8 cellular contexts compared by ENCODE assay signal in genomic region chr6:21595951-21596378, GRCh38. TPM values are rescaled to one million over a fixed set of nuclear protein-coding genes. Genes with fewer than 3 reads are reported as not detected.
DNase-seq lines count a peak whose midpoint lies in the region; ATAC-seq and TF ChIP-seq lines count a peak whose summit lies in the region.

No MANE protein-coding gene starts in this region.

- WGBS in ovary, 3 donors, result 0 to 1% (median 0%) methylated on average over 28 of the region's 28 CpGs

- peaks cover 43% of the 10 kb centered on the region for H3K4me1 ChIP-seq in OCI-LY7 (ENCODE audit: insufficient read depth, low read length, poor library complexity, severe bottlenecking)
- peaks cover 5% of the 10 kb centered on the region for H3K4me1 ChIP-seq in ovary (ENCODE audit: insufficient read depth)

- H3K27ac ChIP-seq in OCI-LY7 (ENCODE audit: low read depth, low read length, poor library complexity, severe bottlenecking) (peak overlapping the region; percentile 67), ovary (peak overlapping the region; percentile 83 to 87)

- TF ChIP-seq EP300 in ovary (IDR thresholded peaks at IDR 0.05), result no peak

- TF ChIP-seq POLR2A in ovary (IDR thresholded peaks at IDR 0.05), result no peak

- peak overlapping the region; percentile 81 for H3K4me2 ChIP-seq in OCI-LY7 (ENCODE audit: low read length)

- H3K27me3 ChIP-seq in ovary, result no peaks in the 10 kb centered on the region

- peaks cover 53% of the 10 kb centered on the region for H3K36me3 ChIP-seq in OCI-LY7 (ENCODE audit: insufficient read depth, low read length)
- no peaks in the 10 kb centered on the region for H3K36me3 ChIP-seq in ovary

- POLR2A ChIA-PET in OCI-LY7 (lab: Charles Lee), result interaction anchor here (0.6 to 3.3 kb wide), 3 partner anchors 13 to 1176 kb away, joined by 3 to 30 read pairs (median 3); no protein-coding TSS in a partner anchor

- peaks cover 16% of the 10 kb centered on the region; the same call in 1 of the 2 replicates for H4K20me1 ChIP-seq in OCI-LY7 (ENCODE audit: insufficient read depth, low read length)

- H3K4me3 ChIP-seq in OCI-LY7 (ENCODE audit: low read depth, low read length, poor library complexity, severe bottlenecking) (peak overlapping the region; percentile 94), epithelial cell of proximal tubule (ENCODE audit: low read depth, low read length) (peak overlapping the region; percentile 91), ovary (peak overlapping the region; percentile 85)

- no peaks in the 10 kb centered on the region for H3K9me2 ChIP-seq in OCI-LY7 (ENCODE audit: insufficient read depth, low read length)

- H2AFZ ChIP-seq in OCI-LY7 (ENCODE audit: low read length), result no peak overlapping the region

- H3K79me2 ChIP-seq in OCI-LY7 (ENCODE audit: insufficient read depth, low read depth, low read length), result peaks cover 67% of the 10 kb centered on the region

- CTCF ChIA-PET in OCI-LY7 (lab: Charles Lee; ENCODE audit: unreplicated experiment), result no interaction called here

- ATAC-seq in GM21367 (IDR thresholded peaks at IDR 0.05; ENCODE audit: unreplicated experiment), result no peak
- no peak for ATAC-seq in HG02623 (IDR thresholded peaks at IDR 0.05; ENCODE audit: unreplicated experiment)

- H3K9me3 ChIP-seq in OCI-LY7 (ENCODE audit: low read length) (no peaks in the 10 kb centered on the region), ovary (no peaks in the 10 kb centered on the region)

- TF ChIP-seq CTCF in OCI-LY7 (conservative IDR thresholded peaks at IDR 0.05; ENCODE audit: low read length) (no peak), epithelial cell of proximal tubule (conservative IDR thresholded peaks at IDR 0.05; ENCODE audit: low read depth, low read length) (no peak), ovary (IDR thresholded peaks at IDR 0.05) (no peak)

- no TSS peak for BruUV-seq in OCI-LY7 (replicated peaks; lab: Mats Ljungman, UMichigan)

- DNase-seq in NCI-H2196 (lab: John Stamatoyannopoulos, UW; ENCODE audit: unreplicated experiment), result peak; percentile 41
- DNase-seq in NCI-H2196 treated with DMSO at 0.1 percent for 48 hours (lab: John Stamatoyannopoulos, UW; ENCODE audit: unreplicated experiment), result no peak
- no peak for DNase-seq in OCI-LY7 (ENCODE audit: low spot score)
- DNase-seq in epithelial cell of proximal tubule (ENCODE audit: low read depth), result no peak
- DNase-seq in ovary, result peak; percentile 29 to 67 (median 53)
- no peak for DNase-seq in NCI-H2171 (lab: John Stamatoyannopoulos, UW)

- intact Hi-C loops in OCI-LY7 (cut with micrococcal nuclease; ENCODE audit: unreplicated experiment), result loop anchor here (2.0 kb wide), 1 partner anchor 339 kb away; no protein-coding TSS in a partner anchor
- intact Hi-C loops in ovary (cut with DNase I), result loop anchor here (2.0 to 10.0 kb wide), 6 partner anchors 69 to 1139 kb away; no protein-coding TSS in a partner anchor

RNA-seq across cellular contexts. Expression of gene SOX4, which starts 2.4 kb away (rescaled TPM):
- 55.2 and 55.3 TPM in 2 replicates for total RNA-seq in OCI-LY7 (2014; rRNA removed; shearing (Covaris generic))
- total RNA-seq in OCI-LY7 (2022) (58.1 and 78.1 TPM in 2 replicates), epithelial cell of proximal tubule (59.8 and 105 TPM in 2 replicates), ovary (10 to 100 TPM; 34.4 to 78.3 (median 53.5) TPM)
- 10 to 100 TPM; 34.0 to 82.6 TPM for polyA plus RNA-seq in ovary

Comparison
In these comparisons a context has a peak if more than half of its experiments do, and no peak if none do; other contexts are left out.
1. DNase-seq: peak in NCI-H2196 (single experiment) and ovary (5 of 5); none in NCI-H2196 treated with DMSO at 0.1 percent for 48 hours (single experiment), OCI-LY7 (single experiment), epithelial cell of proximal tubule (single experiment) and NCI-H2171 (single experiment).
2. Peak in every context shown above with its lines, with median percentiles within 50 percentile points of each other: H3K4me3 ChIP-seq.